In genomic region chr2:128319457-128319772, GRCh38 we compare ENCODE assay signal across 9 cellular contexts. TPM values are rescaled to one million over a fixed set of nuclear protein-coding genes. Genes with fewer than 3 reads are reported as not detected.
DNase-seq lines count a peak whose midpoint lies in the region; ATAC-seq, FAIRE-seq and TF ChIP-seq lines count a peak whose summit lies in the region.
"Had no signal": no experiment of that assay in that cellular context is flagged by ENCODE, and none has a peak within 500 bp of the region (broad histone marks: within the 10 kb centered on the region; RNA-seq: fewer than 3 reads in every experiment).

No MANE protein-coding gene starts in this region.

- H3K4me3 ChIP-seq in SK-N-SH (ENCODE audit: low read depth in 2 of 2, low read length in 1 of 2) (peak overlapping the region; percentile 64 to 70), astrocyte (ENCODE audit: insufficient read depth, low read depth, low read length) (peak overlapping the region; percentile 63)

- H3K4me1 Mint-ChIP-seq in astrocyte (ENCODE audit: low read depth, unreplicated experiment), result peaks cover 4% of the 10 kb centered on the region

- no peak overlapping the region; a peak in 1 of 4 replicates for H3K27ac ChIP-seq in SK-N-SH (ENCODE audit: low read depth in 2 of 2, low read length in 1 of 2)
- no peak overlapping the region for H3K27ac ChIP-seq in astrocyte (ENCODE audit: low read depth, low read length)
- peak overlapping the region; percentile 58 for H3K27ac ChIP-seq in substantia nigra (ENCODE audit: low read depth, low read length, poor library complexity, severe bottlenecking)

- TF ChIP-seq CTCF in SK-N-SH (IDR thresholded peaks at IDR 0.05) (no peak), astrocyte (IDR thresholded peaks at IDR 0.05; ENCODE audit: insufficient read depth, low read depth, low read length) (no peak)

- H3F3A ChIP-seq in SK-N-SH (replicated peaks; ENCODE audit: insufficient read depth), result no peaks in the 10 kb centered on the region

- peak overlapping the region; percentile 78 for H2AFZ ChIP-seq in SK-N-SH (ENCODE audit: low read depth)
- peak overlapping the region; percentile 89 for H2AFZ ChIP-seq in astrocyte (ENCODE audit: low read depth, low read length)

- DNase-seq in SK-N-SH, result peak; percentile 36
- DNase-seq in astrocyte (ENCODE audit: low read depth), result no peak
- no peak for DNase-seq in left colon
- no peak for DNase-seq in substantia nigra (lab: John Stamatoyannopoulos, UW)
- no peak for DNase-seq in NCI-H524 (lab: John Stamatoyannopoulos, UW)
- DNase-seq in NCI-H345 treated with DMSO at 0.1 percent for 48 hours (lab: John Stamatoyannopoulos, UW; ENCODE audit: unreplicated experiment), result no peak
- DNase-seq in NCI-H128 (lab: John Stamatoyannopoulos, UW; ENCODE audit: unreplicated experiment), result no peak

- H3K9ac ChIP-seq in SK-N-SH, result peak overlapping the region; percentile 68; the same call in 1 of the 2 replicates
- peak overlapping the region; percentile 78 for H3K9ac ChIP-seq in astrocyte (ENCODE audit: low read length)

- ATAC-seq in SK-N-SH treated with all-trans-retinoic acid at 6 μM for 48 hours (no peak), left colon (peak; percentile 1)

- H3K36me3 ChIP-seq in SK-N-SH (replicated peaks in 1 of 2; ENCODE audit: control insufficient read depth in 1 of 2, insufficient read depth in 2 of 2, low read length in 1 of 2) (peaks cover 0 to 2% of the 10 kb centered on the region in 2 experiments), astrocyte (ENCODE audit: insufficient read depth, low read length) (no peaks in the 10 kb centered on the region)

- no peaks in the 10 kb centered on the region for H3K9me2 ChIP-seq in SK-N-SH

- H3K4me1 ChIP-seq in SK-N-SH (ENCODE audit: control insufficient read depth in 1 of 2, insufficient read depth in 2 of 2, low read depth in 1 of 2, low read length in 1 of 2) (peaks cover 3 to 53% of the 10 kb centered on the region in 2 experiments; a peak in 2 of 4 replicates), astrocyte (ENCODE audit: insufficient read depth, low read length) (peaks cover 26% of the 10 kb centered on the region)

- no peak for TF ChIP-seq RAD21 in SK-N-SH (IDR thresholded peaks at IDR 0.05; ENCODE audit: low read length)

- no peaks in the 10 kb centered on the region for H3K36me3 Mint-ChIP-seq in astrocyte (ENCODE audit: low read depth, unreplicated experiment)

- H3K4me2 ChIP-seq in SK-N-SH (peak overlapping the region; percentile 96), astrocyte (ENCODE audit: low read length) (peak overlapping the region; percentile 91)

- H3K9me3 ChIP-seq in SK-N-SH, result no peaks in the 10 kb centered on the region
- no peaks in the 10 kb centered on the region for H3K9me3 ChIP-seq in astrocyte (ENCODE audit: insufficient read depth, low read depth, low read length)

- CTCF ChIA-PET in SK-N-SH (lab: Yijun Ruan, JAX), result interaction anchor here (0.7 to 2.3 kb wide), 5 partner anchors 36 to 417 kb away, joined by 3 to 13 read pairs (median 5); no protein-coding TSS in a partner anchor

- no peak for TF ChIP-seq EP300 in SK-N-SH (IDR thresholded peaks at IDR 0.05; ENCODE audit: borderline replicate concordance in 1 of 2, low read depth in 1 of 2, low read length in 1 of 2)

- intact Hi-C loops in left colon (cut with DNase I, micrococcal nuclease), result no loop called here

- peaks cover 32% of the 10 kb centered on the region for H4K20me1 ChIP-seq in SK-N-SH (ENCODE audit: insufficient read depth)
- peaks cover 34% of the 10 kb centered on the region for H4K20me1 ChIP-seq in astrocyte (ENCODE audit: insufficient read depth, low read length)

- peaks cover 14% of the 10 kb centered on the region for H3K27me3 Mint-ChIP-seq in astrocyte (ENCODE audit: low read depth, unreplicated experiment)

- H3K27me3 ChIP-seq in SK-N-SH (ENCODE audit: insufficient read depth), result no peaks in the 10 kb centered on the region
- H3K27me3 ChIP-seq in astrocyte (ENCODE audit: insufficient read depth, low read length), result no peaks in the 10 kb centered on the region

- FAIRE-seq in astrocyte (lab: Jason Lieb, UNC), result no peak
- FAIRE-seq: A204.1 had no signal

- WGBS in SK-N-SH (ENCODE audit: low lambda C conversion rate), result 88% methylated on average over 12 of the region's 19 CpGs

- H3K27ac Mint-ChIP-seq in astrocyte (ENCODE audit: unreplicated experiment), result no peak overlapping the region

- POLR2A ChIA-PET in SK-N-SH (lab: Yijun Ruan, JAX), result no interaction called here

- H3K4me3 Mint-ChIP-seq in astrocyte (ENCODE audit: unreplicated experiment), result peak overlapping the region; percentile 71

- no peaks in the 10 kb centered on the region for H3K9me3 Mint-ChIP-seq in astrocyte (ENCODE audit: unreplicated experiment)

- H3K79me2 ChIP-seq in SK-N-SH (ENCODE audit: insufficient read depth) (peaks cover 6% of the 10 kb centered on the region; the same call in 1 of the 2 replicates), astrocyte (ENCODE audit: insufficient read depth, low read length) (peaks cover 34% of the 10 kb centered on the region)

TF ChIP-seq in SK-N-SH, 30 proteins besides CTCF, POLR2A, EP300 and RAD21 (continues in another document):
- no peak for TF ChIP-seq RCOR1 (IDR thresholded peaks at IDR 0.05; ENCODE audit: low read length)
- TF ChIP-seq FOXJ3 (CRISPR knock-in tag; IDR thresholded peaks at IDR 0.05), result no peak
- no peak for TF ChIP-seq TCF12 (IDR thresholded peaks at IDR 0.05)
- TF ChIP-seq SIN3A (IDR thresholded peaks at IDR 0.05; ENCODE audit: borderline replicate concordance, low read depth, low read length), result no peak
- no peak for TF ChIP-seq GATA2 (CRISPR knock-in tag; IDR thresholded peaks at IDR 0.05)
- no peak for TF ChIP-seq TAF1 (IDR thresholded peaks at IDR 0.05; ENCODE audit: borderline replicate concordance, low read depth, low read length)
- no peak for TF ChIP-seq MAX (IDR thresholded peaks at IDR 0.05; ENCODE audit: low read depth)
- no peak for TF ChIP-seq FOSL2 (IDR thresholded peaks at IDR 0.05; ENCODE audit: borderline replicate concordance, low read depth)
- no peak for TF ChIP-seq RFX5 (IDR thresholded peaks at IDR 0.05; ENCODE audit: low read length)
- TF ChIP-seq SMC3 (IDR thresholded peaks at IDR 0.05; ENCODE audit: low read depth, low read length), result no peak
- no peak for TF ChIP-seq FOXM1 (IDR thresholded peaks at IDR 0.05; ENCODE audit: low read depth)
- no peak for TF ChIP-seq ZBTB33 (IDR thresholded peaks at IDR 0.05; ENCODE audit: borderline replicate concordance, low read depth)

TF ChIP-seq in SK-N-SH treated with all-trans-retinoic acid at 6 μM for 48 hours, 23 proteins besides CTCF, POLR2A, EP300 and RAD21 (continues in another document):
- TF ChIP-seq PPARA (CRISPR knock-in tag; IDR thresholded peaks at IDR 0.05; ENCODE audit: borderline replicate concordance), result no peak
- no peak for TF ChIP-seq ZFP30 (CRISPR knock-in tag; IDR thresholded peaks at IDR 0.05)
- no peak for TF ChIP-seq TSHZ2 (CRISPR knock-in tag; IDR thresholded peaks at IDR 0.05)
- no peak for TF ChIP-seq ZC3H10 (CRISPR knock-in tag; IDR thresholded peaks at IDR 0.05)
- TF ChIP-seq CREB5 (CRISPR knock-in tag; IDR thresholded peaks at IDR 0.05; ENCODE audit: low read depth), result no peak
- TF ChIP-seq POU6F1 (CRISPR knock-in tag; IDR thresholded peaks at IDR 0.05; ENCODE audit: borderline replicate concordance, low read depth), result no peak

RNA-seq across cellular contexts. Expression of gene HS6ST1, which starts 0.7 kb away (rescaled TPM):
- polyA plus RNA-seq in SK-N-SH (2012; rRNA removed), result 5.2 and 5.9 TPM in 2 replicates
- polyA plus RNA-seq in SK-N-SH (2012; cell fraction: cytosol; rRNA removed), result 2.9 and 4.9 TPM in 2 replicates
- polyA plus RNA-seq in SK-N-SH (2012; cell fraction: nucleus; rRNA removed), result 3.4 and 3.8 TPM in 2 replicates
- total RNA-seq in astrocyte, result 20.5 and 20.9 TPM in 2 replicates
- 10 to 100 TPM; 20.5 to 40.4 TPM for total RNA-seq in left colon
